ENCODE assay signal across 10 cellular contexts in genomic region chr4:23279377-23279988, GRCh38.
"Had no signal": no experiment of that assay in that cellular context is flagged by ENCODE, and none has a peak within 500 bp of the region (broad histone marks: within the 10 kb centered on the region; RNA-seq: fewer than 3 reads in every experiment).

No MANE protein-coding gene starts in this region.

- H3K4me1 Mint-ChIP-seq: activated naive CD8-positive, alpha-beta T cell treated with anti-CD3 and anti-CD28 coated beads for 36 hours; neural progenitor cell; stimulated activated effector memory CD8-positive, alpha-beta T cell treated with anti-CD3 and anti-CD28 coated beads, Interleukin-12 subunit alpha, Interleukin-12 subunit beta, amount 100 ng/mL, for 72 hours had no signal

- H3K9me3 Mint-ChIP-seq: neural progenitor cell; T-helper 2 cell treated with Interferon-gamma antibody and Interleukin-4, amounts not matched to agents 5 μg/mL and 100 μg/mL, for 36 hours had no signal

- DNase-seq: activated effector memory CD4-positive, alpha-beta T cell treated with Interleukin-2 at 50 U/mL for 16 hours; activated naive CD8-positive, alpha-beta T cell treated with anti-CD3 and anti-CD28 coated beads for 36 hours; ovary; small intestine; thyroid gland had no signal

- ATAC-seq: stimulated activated effector memory CD8-positive, alpha-beta T cell treated with anti-CD3 and anti-CD28 coated beads, Interleukin-12 subunit alpha, Interleukin-12 subunit beta, amount 100 ng/mL, for 72 hours had no signal

- H3K4me3 ChIP-seq: cardiac muscle cell, hepatocyte, neural progenitor cell, ovary, thyroid gland had no signal

- H3K27ac Mint-ChIP-seq: activated naive CD8-positive, alpha-beta T cell treated with anti-CD3 and anti-CD28 coated beads for 36 hours; neural progenitor cell; stimulated activated effector memory CD8-positive, alpha-beta T cell treated with anti-CD3 and anti-CD28 coated beads, Interleukin-12 subunit alpha, Interleukin-12 subunit beta, amount 100 ng/mL, for 72 hours; T-helper 2 cell treated with Interferon-gamma antibody and Interleukin-4, amounts not matched to agents 5 μg/mL and 100 μg/mL, for 36 hours had no signal

- H3K27me3 Mint-ChIP-seq: activated naive CD8-positive, alpha-beta T cell treated with anti-CD3 and anti-CD28 coated beads for 36 hours had no signal

- H3K4me3 Mint-ChIP-seq: activated naive CD8-positive, alpha-beta T cell treated with anti-CD3 and anti-CD28 coated beads for 36 hours; neural progenitor cell; stimulated activated effector memory CD8-positive, alpha-beta T cell treated with anti-CD3 and anti-CD28 coated beads, Interleukin-12 subunit alpha, Interleukin-12 subunit beta, amount 100 ng/mL, for 72 hours; T-helper 2 cell treated with Interferon-gamma antibody and Interleukin-4, amounts not matched to agents 5 μg/mL and 100 μg/mL, for 36 hours had no signal

- H3K36me3 Mint-ChIP-seq: activated naive CD8-positive, alpha-beta T cell treated with anti-CD3 and anti-CD28 coated beads for 36 hours; neural progenitor cell; stimulated activated effector memory CD8-positive, alpha-beta T cell treated with anti-CD3 and anti-CD28 coated beads, Interleukin-12 subunit alpha, Interleukin-12 subunit beta, amount 100 ng/mL, for 72 hours had no signal
